ENCODE assay signal across 8 cellular contexts in genomic region chrX:13733506-13733905, GRCh38. TPM values are rescaled to one million over a fixed set of nuclear protein-coding genes. Genes with fewer than 3 reads are reported as not detected.
A peak's percentile ranks its signal among the peaks of the same experiment; 100 is the strongest.
DNase-seq lines count a peak whose midpoint lies in the region; ATAC-seq and TF ChIP-seq lines count a peak whose summit lies in the region.

No MANE protein-coding gene starts in this region.

- DNase-seq in activated T-cell treated with anti-CD3 and anti-CD28 coated beads, Interleukin-2, amount 50 U/mL, for 72 hours: no peak
- DNase-seq in activated T-cell treated with anti-CD3 and anti-CD28 coated beads for 4 hours (no peak), ascending aorta (ENCODE audit: low spot score in 2 of 2) (no peak), type B pancreatic cell (ENCODE audit: extremely low spot score, unreplicated experiment) (no peak), midbrain (lab: John Stamatoyannopoulos, UW) (no peak), NCI-H1092 (lab: John Stamatoyannopoulos, UW) (no peak)

- no peak for TF ChIP-seq CTCF in ascending aorta (IDR thresholded peaks at IDR 0.05)
- TF ChIP-seq CTCF in liver (IDR thresholded peaks at IDR 0.05; ENCODE audit: low read depth, low read length, missing input control): no peak
- no peak for TF ChIP-seq CTCF in type B pancreatic cell (conservative IDR thresholded peaks at IDR 0.05)

- H3K4me3 ChIP-seq in ascending aorta: peak overlapping the region; percentile 70 to 80
- peak overlapping the region; percentile 85 to 99 (median 98) for H3K4me3 ChIP-seq in liver (ENCODE audit: low read depth in 1 of 3, low read length in 3 of 3)

- no peaks in the 10 kb centered on the region for H3K27me3 ChIP-seq in ascending aorta
- H3K27me3 ChIP-seq in liver (ENCODE audit: control insufficient read depth in 4 of 4, insufficient read depth in 4 of 4, low read length in 3 of 4): no peaks in the 10 kb centered on the region

- peaks cover 0 to 3% of the 10 kb centered on the region in 2 donors for H3K36me3 ChIP-seq in ascending aorta
- peaks cover 0 to 3% (median 0%) of the 10 kb centered on the region in 4 donors for H3K36me3 ChIP-seq in liver (ENCODE audit: control insufficient read depth in 4 of 4, insufficient read depth in 3 of 4, low read depth in 1 of 4, low read length in 3 of 4)

- H3K9me3 ChIP-seq in ascending aorta: no peaks in the 10 kb centered on the region
- no peaks in the 10 kb centered on the region for H3K9me3 ChIP-seq in liver (ENCODE audit: control insufficient read depth in 4 of 4, low read length in 3 of 4)

- no peaks in the 10 kb centered on the region for H3K27me3 Mint-ChIP-seq in activated T-cell treated with anti-CD3 and anti-CD28 coated beads, Interleukin-2, amount 50 U/mL, for 72 hours (ENCODE audit: low read depth)
- H3K27me3 Mint-ChIP-seq in type B pancreatic cell: no peaks in the 10 kb centered on the region

- no peak for ATAC-seq in activated T-cell treated with anti-CD3 and anti-CD28 coated beads, Interleukin-2, amount 50 U/mL, for 72 hours (replicated peaks in 1 of 2)
- ATAC-seq in HG03280 (IDR thresholded peaks at IDR 0.05; ENCODE audit: unreplicated experiment): no peak

- H3K9ac ChIP-seq in liver (ENCODE audit: low read depth in 1 of 2, low read length in 2 of 2): peak overlapping the region; percentile 84 to 90

- H3K4me3 Mint-ChIP-seq in activated T-cell treated with anti-CD3 and anti-CD28 coated beads, Interleukin-2, amount 50 U/mL, for 72 hours: peak overlapping the region; percentile 96 to 98
- H3K4me3 Mint-ChIP-seq in type B pancreatic cell: peak overlapping the region; percentile 92

- 35% methylated on average over 4 of the region's 4 CpGs for WGBS in liver

- H3K27ac Mint-ChIP-seq in activated T-cell treated with anti-CD3 and anti-CD28 coated beads, Interleukin-2, amount 50 U/mL, for 72 hours: peak overlapping the region; percentile 97
- H3K27ac Mint-ChIP-seq in type B pancreatic cell: peak overlapping the region; percentile 92

- H3K27ac ChIP-seq in ascending aorta: peak overlapping the region; percentile 82 to 84
- H3K27ac ChIP-seq in liver (ENCODE audit: low read depth in 1 of 2, low read length in 2 of 2): no peak overlapping the region

- TF ChIP-seq RAD21 in liver (IDR thresholded peaks at IDR 0.05): no peak

- H3K4me1 ChIP-seq in ascending aorta (peaks cover 0 to 6% of the 10 kb centered on the region in 2 donors), liver (ENCODE audit: control insufficient read depth in 4 of 4, insufficient read depth in 4 of 4, low read length in 3 of 4) (peaks cover 1 to 25% (median 11%) of the 10 kb centered on the region in 4 donors)

- H3K4me1 Mint-ChIP-seq in activated T-cell treated with anti-CD3 and anti-CD28 coated beads, Interleukin-2, amount 50 U/mL, for 72 hours (ENCODE audit: low read depth): peaks cover 58% of the 10 kb centered on the region
- peaks cover 5% of the 10 kb centered on the region for H3K4me1 Mint-ChIP-seq in type B pancreatic cell (ENCODE audit: unreplicated experiment)

- no peaks in the 10 kb centered on the region for H3K9me3 Mint-ChIP-seq in activated T-cell treated with anti-CD3 and anti-CD28 coated beads, Interleukin-2, amount 50 U/mL, for 72 hours
- no peaks in the 10 kb centered on the region for H3K9me3 Mint-ChIP-seq in type B pancreatic cell

- H3K36me3 Mint-ChIP-seq in activated T-cell treated with anti-CD3 and anti-CD28 coated beads, Interleukin-2, amount 50 U/mL, for 72 hours (ENCODE audit: insufficient read depth in 2 of 2): peaks cover 12 to 33% of the 10 kb centered on the region in 2 donors
- H3K36me3 Mint-ChIP-seq in type B pancreatic cell: peaks cover 17% of the 10 kb centered on the region

- intact Hi-C loops in ascending aorta (cut with DNase I): loop anchor here (5.0 kb wide), 1 partner anchor 761 kb away; no protein-coding TSS in a partner anchor

TF ChIP-seq in liver, 16 proteins besides CTCF, POLR2A, EP300 and RAD21:
- no peak for TF ChIP-seq HNF4A (conservative IDR thresholded peaks at IDR 0.05)
- TF ChIP-seq FOXA1 (IDR thresholded peaks at IDR 0.05): no peak
- no peak for TF ChIP-seq ZBTB33 (IDR thresholded peaks at IDR 0.05)
- no peak for TF ChIP-seq HNF4G (IDR thresholded peaks at IDR 0.05)
- TF ChIP-seq MAX (IDR thresholded peaks at IDR 0.05): no peak
- TF ChIP-seq EGR1 (IDR thresholded peaks at IDR 0.05; ENCODE audit: low read depth in 2 of 2): no peak
- no peak for TF ChIP-seq TAF1 (conservative IDR thresholded peaks at IDR 0.05)
- TF ChIP-seq RXRA (IDR thresholded peaks at IDR 0.05): no peak
- no peak for TF ChIP-seq NR2F2 (IDR thresholded peaks at IDR 0.05)
- no peak for TF ChIP-seq SP1 (IDR thresholded peaks at IDR 0.05)
- TF ChIP-seq ATF3 (IDR thresholded peaks at IDR 0.05): no peak
- no peak for TF ChIP-seq REST (IDR thresholded peaks at IDR 0.05)
- no peak for TF ChIP-seq JUND (IDR thresholded peaks at IDR 0.05)

RNA-seq across cellular contexts. Expression of gene TRAPPC2, which starts 0.9 kb away (rescaled TPM):
- total RNA-seq in activated T-cell treated with anti-CD3 and anti-CD28 coated beads, Interleukin-2, amount 50 U/mL, for 72 hours: 10 to 100 TPM; 21.8 to 26.2 TPM
- 8.0 TPM for total RNA-seq in ascending aorta
- 10 to 100 TPM in 1 of 2 donors, 1 to 10 TPM in 1; 9.1 to 12.3 TPM for total RNA-seq in liver
- 1 to 10 TPM; 3.1 to 8.4 TPM for polyA plus RNA-seq in liver
- total RNA-seq in type B pancreatic cell (ENCODE audit: low replicate concordance): 15.5 and 21.5 TPM in 2 replicates

RNA-seq across cellular contexts. Expression of gene OFD1, which starts 1.0 kb away (rescaled TPM):
- 10 to 100 TPM; 63.7 to 66.7 TPM for total RNA-seq in activated T-cell treated with anti-CD3 and anti-CD28 coated beads, Interleukin-2, amount 50 U/mL, for 72 hours
- total RNA-seq in ascending aorta (8.4 TPM), liver (10 to 100 TPM in 1 of 2 donors, 1 to 10 TPM in 1; 9.0 to 10.1 TPM), type B pancreatic cell (ENCODE audit: low replicate concordance) (37.7 and 42.3 TPM in 2 replicates)
- polyA plus RNA-seq in liver: 10 to 100 TPM in 1 of 2 donors, 1 to 10 TPM in 1; 2.9 to 15.7 TPM

RNA-seq across cellular contexts. Expression of gene RAB9A, which starts 44.6 kb away (rescaled TPM):
- 10 to 100 TPM; 56.0 to 71.6 TPM for total RNA-seq in activated T-cell treated with anti-CD3 and anti-CD28 coated beads, Interleukin-2, amount 50 U/mL, for 72 hours
- total RNA-seq in ascending aorta (1.5 TPM), liver (10 to 100 TPM in 1 of 2 donors, 1 to 10 TPM in 1; 9.0 to 12.2 TPM), type B pancreatic cell (ENCODE audit: low replicate concordance) (26.4 and 43.3 TPM in 2 replicates)
- polyA plus RNA-seq in liver: 10 to 100 TPM; 11.8 to 22.9 TPM

Comparison
In these comparisons a context has a peak if more than half of its experiments do, and no peak if none do; other contexts are left out.
1. H3K27ac ChIP-seq: peak in ascending aorta (2 of 2); none in liver (0 of 2).